9 cellular contexts compared by ENCODE assay signal in genomic region chr1:150808134-150808533, GRCh38. TPM values are rescaled to one million over a fixed set of nuclear protein-coding genes. Genes with fewer than 3 reads are reported as not detected.
DNase-seq lines count a peak whose midpoint lies in the region; ATAC-seq and TF ChIP-seq lines count a peak whose summit lies in the region.
"Had no signal": no experiment of that assay in that cellular context is flagged by ENCODE, and none has a peak within 500 bp of the region (broad histone marks: within the 10 kb centered on the region; RNA-seq: fewer than 3 reads in every experiment).

Gene CTSK, minus strand, starts transcription at chr1:150808260. Its CDS starts 1,455 bp downstream, at chr1:150806805.

- H3K4me1 Mint-ChIP-seq in HFFc6 (ENCODE audit: low read depth) (peaks cover 53% of the 10 kb centered on the region), chondrocyte (ENCODE audit: low read depth) (peaks cover 27% of the 10 kb centered on the region)

- H3K27me3 Mint-ChIP-seq in HFFc6 (ENCODE audit: insufficient read depth) (peaks cover 2% of the 10 kb centered on the region; the same call in 1 of the 2 replicates), chondrocyte (ENCODE audit: low read depth) (no peaks in the 10 kb centered on the region)

- DNase-seq in HFFc6 = no peak
- no peak for DNase-seq in chondrocyte (ENCODE audit: low spot score)
- no peak for DNase-seq in lung (ENCODE audit: low spot score)
- peak; percentile 22 for DNase-seq in testis
- no peak for DNase-seq in glomerular visceral epithelial cell (ENCODE audit: extremely low spot score)
- DNase-seq: NCI-H1417 had no signal

- peaks cover 15% of the 10 kb centered on the region for H3K36me3 Mint-ChIP-seq in HFFc6 (ENCODE audit: low read depth)
- H3K36me3 Mint-ChIP-seq in chondrocyte (ENCODE audit: low read depth) = peaks cover 6% of the 10 kb centered on the region

- H3K9me3 Mint-ChIP-seq in HFFc6 (no peaks in the 10 kb centered on the region), chondrocyte (ENCODE audit: low read depth) (no peaks in the 10 kb centered on the region)

- no peak for TF ChIP-seq CTCF in HFFc6 (IDR thresholded peaks at IDR 0.05)
- no peak for TF ChIP-seq CTCF in chondrocyte (IDR thresholded peaks at IDR 0.05)
- TF ChIP-seq CTCF in lung (IDR thresholded peaks at IDR 0.05; ENCODE audit: control extremely low read depth, extremely low read depth) = no peak
- TF ChIP-seq CTCF in testis (IDR thresholded peaks at IDR 0.05) = no peak

- H3K9me3 ChIP-seq in lung (ENCODE audit: control insufficient read depth in 2 of 2, insufficient read depth in 1 of 2, low read length in 1 of 2) (no peaks in the 10 kb centered on the region), testis (no peaks in the 10 kb centered on the region)

- H3K27ac ChIP-seq in lung (ENCODE audit: low read depth in 1 of 2, low read length in 1 of 2) (no peak within 1 kb of the TSS), testis (peak within 1 kb of the TSS in 1 of 2 donors; percentile 62)

- H3K27ac Mint-ChIP-seq in HFFc6 (peak within 1 kb of the TSS; percentile 68), chondrocyte (ENCODE audit: unreplicated experiment) (no peak within 1 kb of the TSS)

- H3K36me3 ChIP-seq in lung (ENCODE audit: control insufficient read depth in 2 of 2, insufficient read depth in 2 of 2, low read length in 2 of 2) (peaks cover 12 to 20% of the 10 kb centered on the region in 2 donors), testis (ENCODE audit: low read depth, missing control alignments) (no peaks in the 10 kb centered on the region)

- ATAC-seq in lung (ENCODE audit: insufficient read depth, low FRiP score) (no peak), GM18498 (IDR thresholded peaks at IDR 0.05; ENCODE audit: unreplicated experiment) (no peak), GM18868 (IDR thresholded peaks at IDR 0.05; ENCODE audit: unreplicated experiment) (no peak), GM21360 (IDR thresholded peaks at IDR 0.05; ENCODE audit: unreplicated experiment) (no peak)

- 64 to 74% methylated on average over 7 of the region's 7 CpGs for WGBS in lung, 2 donors
- WGBS in testis, 2 donors = 37 to 51% methylated on average over 7 of the region's 7 CpGs

- H3K4me3 ChIP-seq in lung (no peak within 1 kb of the TSS), testis (peak within 1 kb of the TSS; percentile 1 to 7)

- peak within 1 kb of the TSS; percentile 80 for H3K4me3 Mint-ChIP-seq in HFFc6
- H3K4me3 Mint-ChIP-seq in chondrocyte (ENCODE audit: unreplicated experiment) = peak within 1 kb of the TSS; percentile 14

- no peak for TF ChIP-seq POLR2A in testis (IDR thresholded peaks at IDR 0.05)

- intact Hi-C loops in testis (cut with DNase I; ENCODE audit: low total_unique reads) = no loop called here

- no peaks in the 10 kb centered on the region for H3K27me3 ChIP-seq in lung (ENCODE audit: control insufficient read depth, insufficient read depth)
- no peaks in the 10 kb centered on the region for H3K27me3 ChIP-seq in testis

- H3K4me1 ChIP-seq in lung (ENCODE audit: control insufficient read depth in 2 of 2, insufficient read depth in 2 of 2, low read length in 2 of 2) (peaks cover 0 to 4% of the 10 kb centered on the region in 2 donors), testis (no peaks in the 10 kb centered on the region)

RNA-seq across cellular contexts. Expression of gene CTSK, which starts in this region (rescaled TPM):
- total RNA-seq in HFFc6 (2021; fragmentation: NEBNext Ultra II Directional; extraction: Animal tissue kit (Norgen Biotek cat#: 25700)) = 100 to 1,000 TPM in 4 of 6 experiments, 10 to 100 TPM in 1, 1 to 10 TPM in 1; 8.5 to 104 (median 101) TPM
- total RNA-seq in chondrocyte (4.9 to 12.4 TPM (median 4.9 TPM) in 3 replicates), lung (10 to 100 TPM; 11.1 to 25.7 TPM), testis (10 to 100 TPM; 15.4 to 24.7 TPM)
- polyA plus RNA-seq in lung (10 to 100 TPM in 1 of 2 donors, 1 to 10 TPM in 1; 5.2 to 17.5 TPM), testis (ENCODE audit: insufficient read depth, low read depth, low replicate concordance) (56.9 TPM)
